Comparison of ENCODE assay signal across 1 cellular context in the genomic region with DNA sequence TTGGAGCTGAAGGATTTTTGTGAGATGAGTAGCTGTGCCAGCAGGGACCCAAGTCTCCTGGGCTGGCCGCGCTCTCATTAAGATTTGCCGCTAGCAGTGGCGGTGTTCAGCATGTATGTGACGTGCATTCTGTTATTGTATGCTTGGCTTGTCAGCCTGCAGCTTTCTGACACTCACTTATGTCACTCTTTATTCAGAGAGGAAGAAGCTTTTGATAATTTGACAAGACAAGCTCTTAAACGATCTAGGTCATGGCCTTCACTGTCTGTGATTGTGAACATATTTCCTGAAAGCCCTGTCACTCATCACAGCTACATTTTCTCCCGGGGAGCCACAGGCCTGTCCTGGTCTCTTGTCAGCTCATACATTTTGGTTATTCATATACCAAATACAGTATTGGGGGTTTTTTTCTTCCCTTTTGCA.
TF ChIP-seq lines count a peak whose summit lies in the region.

No MANE protein-coding gene starts in this region.

TF ChIP-seq in SK-N-SH treated with all-trans-retinoic acid at 6 μM for 48 hours, 23 proteins besides CTCF, POLR2A, EP300 and RAD21 (continued from another document):
- TF ChIP-seq POU6F1 (CRISPR knock-in tag; IDR thresholded peaks at IDR 0.05; ENCODE audit: borderline replicate concordance, low read depth) (no peak), ZFP3 (CRISPR knock-in tag; IDR thresholded peaks at IDR 0.05) (no peak), ESRRG (CRISPR knock-in tag; IDR thresholded peaks at IDR 0.05) (no peak), ZNF565 (CRISPR knock-in tag; conservative IDR thresholded peaks at IDR 0.05; ENCODE audit: low read depth) (no peak), ISL1 (CRISPR knock-in tag; IDR thresholded peaks at IDR 0.05) (no peak)
TF ChIP-seq in SK-N-SH treated with all-trans-retinoic acid at 6 μM for 48 hours: peak in this region for 0.
